11 cellular contexts compared by ENCODE assay signal in genomic region chr7:124840435-124840834, GRCh38.
DNase-seq lines count a peak whose midpoint lies in the region; ATAC-seq and TF ChIP-seq lines count a peak whose summit lies in the region.
"Had no signal": no experiment of that assay in that cellular context is flagged by ENCODE, and none has a peak within 500 bp of the region (broad histone marks: within the 10 kb centered on the region; RNA-seq: fewer than 3 reads in every experiment).

No MANE protein-coding gene starts in this region.

- H4K20me1 ChIP-seq in Loucy (ENCODE audit: insufficient read depth, low read length, poor library complexity, severe bottlenecking): no peaks in the 10 kb centered on the region

- no peaks in the 10 kb centered on the region for H3K9me3 Mint-ChIP-seq in activated naive CD4-positive, alpha-beta T cell treated with anti-CD3 and anti-CD28 coated beads, Interleukin-2, amount 50 U/mL, for 72 hours
- H3K9me3 Mint-ChIP-seq: activated T-cell treated with anti-CD3 and anti-CD28 coated beads, Interleukin-2, amount 50 U/mL, for 4 hours had no signal

- DNase-seq in EH (ENCODE audit: low read depth) (peak; percentile 4), body of pancreas (no peak), midbrain (lab: John Stamatoyannopoulos, UW) (peak; percentile 39), NCI-H510A treated with DMSO at 0.1 percent for 48 hours (lab: John Stamatoyannopoulos, UW) (no peak)
- DNase-seq in activated naive CD4-positive, alpha-beta T cell treated with anti-CD3 and anti-CD28 coated beads, Interleukin-2, amount 50 U/mL, for 72 hours (ENCODE audit: low spot score in 2 of 2): no peak
- no peak for DNase-seq in stimulated activated CD4-positive, alpha-beta T cell treated with anti-CD3 and anti-CD28 coated beads, Interleukin-1b, Interleukin-23, amount 100 ng/mL, for 48 hours
- DNase-seq in stimulated activated CD8-positive, alpha-beta memory T cell treated with anti-CD3 and anti-CD28 coated beads, Interleukin-4, amount 100 ng/mL, for 48 hours: no peak
- DNase-seq: activated T-cell treated with anti-CD3 and anti-CD28 coated beads, Interleukin-2, amount 50 U/mL, for 4 hours; mucosa of descending colon; stimulated activated CD4-positive, alpha-beta T cell treated with anti-CD3 and anti-CD28 coated beads, Interleukin-15, amount 100 ng/mL, for 24 hours had no signal

- H3K4me3 ChIP-seq in Loucy (ENCODE audit: low read length, poor library complexity, severe bottlenecking) (no peak overlapping the region), body of pancreas (no peak overlapping the region)
- H3K4me3 ChIP-seq: mucosa of descending colon had no signal

- no peaks in the 10 kb centered on the region for H3F3A ChIP-seq in Loucy (ENCODE audit: low read depth)

- 31 to 38% methylated on average over 1 of the region's 1 CpG for WGBS in body of pancreas, 2 donors

- no peak overlapping the region for H3K9ac ChIP-seq in Loucy (ENCODE audit: low read depth, low read length, poor library complexity, severe bottlenecking)

- H3K36me3 ChIP-seq in Loucy (ENCODE audit: insufficient read depth, low read length): no peaks in the 10 kb centered on the region
- H3K36me3 ChIP-seq in body of pancreas (replicated peaks in 1 of 2; ENCODE audit: insufficient read depth in 1 of 2, low read depth in 2 of 2): no peaks in the 10 kb centered on the region

- no peak overlapping the region for H2AFZ ChIP-seq in Loucy (ENCODE audit: low read length)

- peak; percentile 29 for TF ChIP-seq CTCF in Loucy (conservative IDR thresholded peaks at IDR 0.05; ENCODE audit: low read length)
- TF ChIP-seq CTCF in body of pancreas (IDR thresholded peaks at IDR 0.05): peak in 5 of 7 experiments; percentile 11 to 40 (median 18)

- H3K9me3 ChIP-seq in Loucy (ENCODE audit: insufficient read depth, low read depth, low read length) (no peaks in the 10 kb centered on the region), body of pancreas (no peaks in the 10 kb centered on the region)
- H3K9me3 ChIP-seq: mucosa of descending colon had no signal

- TF ChIP-seq POLR2A in body of pancreas (IDR thresholded peaks at IDR 0.05): no peak

- H3K27me3 ChIP-seq in Loucy (ENCODE audit: insufficient read depth, low read length, poor library complexity, severe bottlenecking): no peaks in the 10 kb centered on the region
- H3K27me3 ChIP-seq in body of pancreas: no peaks in the 10 kb centered on the region

- H3K27ac ChIP-seq in body of pancreas: no peak overlapping the region

- intact Hi-C loops in body of pancreas (cut with DNase I): no loop called here

- no peaks in the 10 kb centered on the region for H3K9me2 ChIP-seq in Loucy (replicated peaks; ENCODE audit: low read depth, low read length)

- H3K4me2 ChIP-seq in Loucy (ENCODE audit: low read depth, low read length, poor library complexity, severe bottlenecking): no peak overlapping the region

- no peak for ATAC-seq in body of pancreas
- ATAC-seq in activated naive CD4-positive, alpha-beta T cell treated with anti-CD3 and anti-CD28 coated beads, Interleukin-2, amount 50 U/mL, for 72 hours: no peak
- ATAC-seq: activated T-cell treated with anti-CD3 and anti-CD28 coated beads, Interleukin-2, amount 50 U/mL, for 4 hours; mucosa of descending colon had no signal

- H3K36me3 Mint-ChIP-seq in activated naive CD4-positive, alpha-beta T cell treated with anti-CD3 and anti-CD28 coated beads, Interleukin-2, amount 50 U/mL, for 72 hours: peaks cover 6% of the 10 kb centered on the region in 2 donors

- no peaks in the 10 kb centered on the region for H3K4me1 ChIP-seq in Loucy (ENCODE audit: insufficient read depth, low read length, poor library complexity, severe bottlenecking)
- no peaks in the 10 kb centered on the region for H3K4me1 ChIP-seq in body of pancreas

- H3K79me2 ChIP-seq in Loucy (ENCODE audit: insufficient read depth, low read length): no peaks in the 10 kb centered on the region

- H3K27ac Mint-ChIP-seq in activated naive CD4-positive, alpha-beta T cell treated with anti-CD3 and anti-CD28 coated beads, Interleukin-2, amount 50 U/mL, for 72 hours: no peak overlapping the region

Comparison
In these comparisons a context has a peak if more than half of its experiments do, and no peak if none do; other contexts are left out.
1. DNase-seq: peak in EH (single experiment) and midbrain (single experiment); none in body of pancreas (0 of 4), NCI-H510A treated with DMSO at 0.1 percent for 48 hours (single experiment), activated naive CD4-positive, alpha-beta T cell treated with anti-CD3 and anti-CD28 coated beads, Interleukin-2, amount 50 U/mL, for 72 hours (0 of 2), stimulated activated CD4-positive, alpha-beta T cell treated with anti-CD3 and anti-CD28 coated beads, Interleukin-1b, Interleukin-23, amount 100 ng/mL, for 48 hours (single experiment) and stimulated activated CD8-positive, alpha-beta memory T cell treated with anti-CD3 and anti-CD28 coated beads, Interleukin-4, amount 100 ng/mL, for 48 hours (single experiment).